2 cellular contexts compared by ENCODE assay signal in the genomic region with DNA sequence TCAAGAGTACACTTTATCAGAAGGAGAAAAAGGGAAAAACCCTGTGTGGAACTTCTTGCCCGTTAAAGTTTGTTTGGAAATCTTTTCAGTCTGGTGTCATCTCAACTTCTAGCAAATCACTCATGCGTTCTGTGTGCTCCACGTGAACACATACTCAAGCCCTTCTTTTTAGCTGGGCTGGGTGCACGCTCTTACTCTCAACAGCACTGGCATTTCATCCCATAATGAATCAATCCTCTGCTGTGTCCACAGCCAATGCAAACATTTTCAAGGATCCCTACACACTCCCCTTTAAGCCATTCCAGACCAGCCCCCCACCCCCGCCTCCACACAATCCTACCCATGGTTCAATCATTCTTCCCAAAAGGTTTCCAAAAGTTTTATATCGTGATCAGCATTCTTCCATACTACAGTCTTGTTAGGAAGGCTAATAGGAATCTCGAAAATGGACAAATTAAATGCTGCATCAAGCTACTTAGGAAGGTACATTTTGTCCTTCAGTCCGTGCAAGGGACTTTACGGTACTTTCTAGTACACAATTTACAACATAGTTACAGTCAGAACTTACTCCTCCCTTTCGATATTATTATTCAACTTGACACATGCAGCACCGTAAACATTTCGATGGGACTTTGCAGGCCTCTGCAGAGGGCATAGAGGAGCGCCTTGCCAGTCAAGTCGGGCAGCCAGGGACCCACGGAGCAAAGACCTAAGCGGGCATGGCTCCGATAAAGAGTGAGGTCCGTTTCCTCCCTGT.
A peak's percentile ranks its signal among the peaks of the same experiment; 100 is the strongest.
TF ChIP-seq lines count a peak whose summit lies in the region.

No MANE protein-coding gene starts in this region.

TF ChIP-seq in H1, 55 proteins besides CTCF, POLR2A, EP300 and RAD21:
- TF ChIP-seq CBX8 (IDR thresholded peaks at IDR 0.05; ENCODE audit: borderline replicate concordance, low read depth, low read length) (peak; percentile 62; the same call in 1 of the 2 replicates), EZH2 (IDR thresholded peaks at IDR 0.05; ENCODE audit: low read depth, low read length, severe bottlenecking) (peak; percentile 81), NANOG (IDR thresholded peaks at IDR 0.05; ENCODE audit: insufficient read depth, low read depth, low read length, poor library complexity, severe bottlenecking) (no peak), RNF2 (IDR thresholded peaks at IDR 0.05; ENCODE audit: borderline replicate concordance, low read depth, low read length, missing control alignments, poor library complexity, severe bottlenecking) (peak; percentile 70), HDAC2 (IDR thresholded peaks at IDR 0.05; ENCODE audit: borderline replicate concordance in 1 of 2, low read depth in 2 of 2, low read length in 2 of 2) (no peak)

TF ChIP-seq in neural cell, 6 proteins besides CTCF, POLR2A, EP300 and RAD21:
- TF ChIP-seq EZH2 (IDR thresholded peaks at IDR 0.05; ENCODE audit: borderline replicate concordance, insufficient read depth, low read length, poor library complexity, severe bottlenecking): no peak
- TF ChIP-seq SMC3 (conservative IDR thresholded peaks at IDR 0.05; ENCODE audit: poor library complexity): no peak
- TF ChIP-seq POLR2AphosphoS5 (IDR thresholded peaks at IDR 0.05): no peak
- TF ChIP-seq TAF1 (IDR thresholded peaks at IDR 0.05; ENCODE audit: low read depth): no peak
- TF ChIP-seq, protein P1, sequence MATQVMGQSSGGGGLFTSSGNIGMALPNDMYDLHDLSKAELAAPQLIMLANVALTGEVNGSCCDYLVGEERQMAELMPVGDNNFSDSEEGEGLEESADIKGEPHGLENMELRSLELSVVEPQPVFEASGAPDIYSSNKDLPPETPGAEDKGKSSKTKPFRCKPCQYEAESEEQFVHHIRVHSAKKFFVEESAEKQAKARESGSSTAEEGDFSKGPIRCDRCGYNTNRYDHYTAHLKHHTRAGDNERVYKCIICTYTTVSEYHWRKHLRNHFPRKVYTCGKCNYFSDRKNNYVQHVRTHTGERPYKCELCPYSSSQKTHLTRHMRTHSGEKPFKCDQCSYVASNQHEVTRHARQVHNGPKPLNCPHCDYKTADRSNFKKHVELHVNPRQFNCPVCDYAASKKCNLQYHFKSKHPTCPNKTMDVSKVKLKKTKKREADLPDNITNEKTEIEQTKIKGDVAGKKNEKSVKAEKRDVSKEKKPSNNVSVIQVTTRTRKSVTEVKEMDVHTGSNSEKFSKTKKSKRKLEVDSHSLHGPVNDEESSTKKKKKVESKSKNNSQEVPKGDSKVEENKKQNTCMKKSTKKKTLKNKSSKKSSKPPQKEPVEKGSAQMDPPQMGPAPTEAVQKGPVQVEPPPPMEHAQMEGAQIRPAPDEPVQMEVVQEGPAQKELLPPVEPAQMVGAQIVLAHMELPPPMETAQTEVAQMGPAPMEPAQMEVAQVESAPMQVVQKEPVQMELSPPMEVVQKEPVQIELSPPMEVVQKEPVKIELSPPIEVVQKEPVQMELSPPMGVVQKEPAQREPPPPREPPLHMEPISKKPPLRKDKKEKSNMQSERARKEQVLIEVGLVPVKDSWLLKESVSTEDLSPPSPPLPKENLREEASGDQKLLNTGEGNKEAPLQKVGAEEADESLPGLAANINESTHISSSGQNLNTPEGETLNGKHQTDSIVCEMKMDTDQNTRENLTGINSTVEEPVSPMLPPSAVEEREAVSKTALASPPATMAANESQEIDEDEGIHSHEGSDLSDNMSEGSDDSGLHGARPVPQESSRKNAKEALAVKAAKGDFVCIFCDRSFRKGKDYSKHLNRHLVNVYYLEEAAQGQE (IDR thresholded peaks at IDR 0.05; ENCODE audit: borderline replicate concordance): no peak
- TF ChIP-seq MXI1 (conservative IDR thresholded peaks at IDR 0.05; ENCODE audit: poor library complexity, severe bottlenecking): no peak
